In genomic region chr20:48719598-48720255, GRCh38 we compare ENCODE assay signal across 14 cellular contexts.
A peak's percentile ranks its signal among the peaks of the same experiment; 100 is the strongest.
DNase-seq lines count a peak whose midpoint lies in the region; ATAC-seq and TF ChIP-seq lines count a peak whose summit lies in the region.
"Had no signal": no experiment of that assay in that cellular context is flagged by ENCODE, and none has a peak within 500 bp of the region (broad histone marks: within the 10 kb centered on the region; RNA-seq: fewer than 3 reads in every experiment).

No MANE protein-coding gene starts in this region.

- H3K27me3 Mint-ChIP-seq in activated T-cell treated with anti-CD3 and anti-CD28 coated beads, Interleukin-2, amount 50 U/mL, for 72 hours (ENCODE audit: low read depth): no peaks in the 10 kb centered on the region
- H3K27me3 Mint-ChIP-seq in activated T-helper 1 cell treated with anti-CD3 and anti-CD28 coated beads, Interleukin-12 subunit alpha, Interleukin-12 subunit beta, Interleukin-2, Interleukin-4 antibody, amounts not matched to agents 30 ng/mL and 10 ng/mL and 1 ng/mL, durations not matched to agents 14 hours and 24 hours and 36 hours (ENCODE audit: insufficient read depth): no peaks in the 10 kb centered on the region
- peaks cover 26% of the 10 kb centered on the region for H3K27me3 Mint-ChIP-seq in endothelial cell (ENCODE audit: unreplicated experiment)

- H3K4me1 ChIP-seq in thoracic aorta (ENCODE audit: control insufficient read depth in 1 of 2, low read depth in 2 of 2): peaks cover 52 to 74% of the 10 kb centered on the region in 2 donors

- H3K9me3 Mint-ChIP-seq in activated T-cell treated with anti-CD3 and anti-CD28 coated beads, Interleukin-2, amount 50 U/mL, for 72 hours: no peaks in the 10 kb centered on the region
- peaks cover 1% of the 10 kb centered on the region for H3K9me3 Mint-ChIP-seq in activated T-helper 1 cell treated with anti-CD3 and anti-CD28 coated beads, Interleukin-12 subunit alpha, Interleukin-12 subunit beta, Interleukin-2, Interleukin-4 antibody, amounts not matched to agents 30 ng/mL and 10 ng/mL and 1 ng/mL, durations not matched to agents 14 hours and 24 hours and 36 hours
- no peaks in the 10 kb centered on the region for H3K9me3 Mint-ChIP-seq in endothelial cell (ENCODE audit: unreplicated experiment)

- ATAC-seq in activated T-cell treated with anti-CD3 and anti-CD28 coated beads, Interleukin-2, amount 50 U/mL, for 72 hours (replicated peaks in 1 of 2): no peak
- no peak for ATAC-seq in thoracic aorta (ENCODE audit: insufficient number of reproducible peaks, low FRiP score, low read depth)
- no peak for ATAC-seq in GM19395 (IDR thresholded peaks at IDR 0.05; ENCODE audit: unreplicated experiment)
- ATAC-seq: left lobe of liver had no signal

- no peak for DNase-seq in activated T-cell treated with anti-CD3 and anti-CD28 coated beads, Interleukin-2, amount 50 U/mL, for 72 hours
- no peak for DNase-seq in activated T-cell treated with anti-CD3 and anti-CD28 coated beads for 4 hours
- no peak for DNase-seq in activated T-helper 1 cell treated with anti-CD3 and anti-CD28 coated beads, Interleukin-12 subunit alpha, Interleukin-12 subunit beta, Interleukin-2, Interleukin-4 antibody, amounts not matched to agents 30 ng/mL and 10 ng/mL and 1 ng/mL, durations not matched to agents 14 hours and 24 hours and 36 hours (ENCODE audit: low spot score)
- no peak for DNase-seq in endothelial cell (ENCODE audit: low spot score)
- DNase-seq in thoracic aorta (ENCODE audit: low spot score): no peak
- no peak for DNase-seq in activated gamma-delta T cell treated with Interleukin-2 at 50 U/mL for 16 hours
- DNase-seq in AML-193 (lab: John Stamatoyannopoulos, UW): no peak
- DNase-seq: hypothalamus, NCI-H146, NCI-H446 treated with DMSO at 0.1 percent for 48 hours, OCI-M1 had no signal

- H3K27ac Mint-ChIP-seq in activated T-cell treated with anti-CD3 and anti-CD28 coated beads, Interleukin-2, amount 50 U/mL, for 72 hours: peak overlapping the region; percentile 62
- H3K27ac Mint-ChIP-seq in activated T-helper 1 cell treated with anti-CD3 and anti-CD28 coated beads, Interleukin-12 subunit alpha, Interleukin-12 subunit beta, Interleukin-2, Interleukin-4 antibody, amounts not matched to agents 30 ng/mL and 10 ng/mL and 1 ng/mL, durations not matched to agents 14 hours and 24 hours and 36 hours: peak overlapping the region; percentile 88
- H3K27ac Mint-ChIP-seq in endothelial cell (ENCODE audit: unreplicated experiment): peak overlapping the region; percentile 25

- peak overlapping the region; percentile 54 to 64 for H3K4me3 Mint-ChIP-seq in activated T-cell treated with anti-CD3 and anti-CD28 coated beads, Interleukin-2, amount 50 U/mL, for 72 hours
- peak overlapping the region; percentile 5 for H3K4me3 Mint-ChIP-seq in activated T-helper 1 cell treated with anti-CD3 and anti-CD28 coated beads, Interleukin-12 subunit alpha, Interleukin-12 subunit beta, Interleukin-2, Interleukin-4 antibody, amounts not matched to agents 30 ng/mL and 10 ng/mL and 1 ng/mL, durations not matched to agents 14 hours and 24 hours and 36 hours
- H3K4me3 Mint-ChIP-seq in endothelial cell (ENCODE audit: unreplicated experiment): peak overlapping the region; percentile 5

- H3K27ac ChIP-seq in thoracic aorta: peak overlapping the region; percentile 99 to 100
- H3K27ac ChIP-seq: SK-N-MC had no signal

- H3K4me3 ChIP-seq in thoracic aorta: no peak overlapping the region
- H3K4me3 ChIP-seq: SK-N-MC had no signal

- H3K36me3 Mint-ChIP-seq in activated T-cell treated with anti-CD3 and anti-CD28 coated beads, Interleukin-2, amount 50 U/mL, for 72 hours (ENCODE audit: insufficient read depth in 2 of 2): peaks cover 9 to 28% of the 10 kb centered on the region in 2 donors
- peaks cover 45% of the 10 kb centered on the region for H3K36me3 Mint-ChIP-seq in activated T-helper 1 cell treated with anti-CD3 and anti-CD28 coated beads, Interleukin-12 subunit alpha, Interleukin-12 subunit beta, Interleukin-2, Interleukin-4 antibody, amounts not matched to agents 30 ng/mL and 10 ng/mL and 1 ng/mL, durations not matched to agents 14 hours and 24 hours and 36 hours (ENCODE audit: low read depth)
- peaks cover 52% of the 10 kb centered on the region for H3K36me3 Mint-ChIP-seq in endothelial cell (ENCODE audit: low read depth, unreplicated experiment)

- H3K9me3 ChIP-seq in thoracic aorta: no peaks in the 10 kb centered on the region

- peaks cover 74% of the 10 kb centered on the region for H3K4me1 Mint-ChIP-seq in activated T-cell treated with anti-CD3 and anti-CD28 coated beads, Interleukin-2, amount 50 U/mL, for 72 hours (ENCODE audit: low read depth)
- H3K4me1 Mint-ChIP-seq in activated T-helper 1 cell treated with anti-CD3 and anti-CD28 coated beads, Interleukin-12 subunit alpha, Interleukin-12 subunit beta, Interleukin-2, Interleukin-4 antibody, amounts not matched to agents 30 ng/mL and 10 ng/mL and 1 ng/mL, durations not matched to agents 14 hours and 24 hours and 36 hours (ENCODE audit: low read depth): peaks cover 82% of the 10 kb centered on the region
- H3K4me1 Mint-ChIP-seq in endothelial cell (ENCODE audit: unreplicated experiment): peaks cover 47% of the 10 kb centered on the region

- intact Hi-C loops in activated T-helper 1 cell treated with anti-CD3 and anti-CD28 coated beads, Interleukin-12 subunit alpha, Interleukin-12 subunit beta, Interleukin-2, Interleukin-4 antibody, amounts not matched to agents 30 ng/mL and 10 ng/mL and 1 ng/mL, durations not matched to agents 14 hours and 24 hours and 36 hours (cut with micrococcal nuclease): loop anchor here (1.0 to 5.0 kb wide), 3 partner anchors 41 to 103 kb away; no protein-coding TSS in a partner anchor

- H3K27me3 ChIP-seq in thoracic aorta (replicated peaks; ENCODE audit: insufficient read depth): no peaks in the 10 kb centered on the region

- H3K36me3 ChIP-seq in thoracic aorta: no peaks in the 10 kb centered on the region

- TF ChIP-seq CTCF in endothelial cell (IDR thresholded peaks at IDR 0.05; ENCODE audit: unreplicated experiment) (no peak), thoracic aorta (IDR thresholded peaks at IDR 0.05) (no peak)

Comparison
In these comparisons a context has a peak if more than half of its experiments do, and no peak if none do; other contexts are left out.
1. H3K27ac Mint-ChIP-seq: peak in every context shown above with its lines; median percentile 88 in activated T-helper 1 cell treated with anti-CD3 and anti-CD28 coated beads, Interleukin-12 subunit alpha, Interleukin-12 subunit beta, Interleukin-2, Interleukin-4 antibody, amounts not matched to agents 30 ng/mL and 10 ng/mL and 1 ng/mL, durations not matched to agents 14 hours and 24 hours and 36 hours; 62 in activated T-cell treated with anti-CD3 and anti-CD28 coated beads, Interleukin-2, amount 50 U/mL, for 72 hours; 25 in endothelial cell.
2. H3K4me3 Mint-ChIP-seq: peak in every context shown above with its lines; median percentile 59 in activated T-cell treated with anti-CD3 and anti-CD28 coated beads, Interleukin-2, amount 50 U/mL, for 72 hours; 5 in activated T-helper 1 cell treated with anti-CD3 and anti-CD28 coated beads, Interleukin-12 subunit alpha, Interleukin-12 subunit beta, Interleukin-2, Interleukin-4 antibody, amounts not matched to agents 30 ng/mL and 10 ng/mL and 1 ng/mL, durations not matched to agents 14 hours and 24 hours and 36 hours; 5 in endothelial cell.